ENCODE assay signal across 9 cellular contexts in genomic region chr18:55264108-55264507, GRCh38.
DNase-seq lines count a peak whose midpoint lies in the region; ATAC-seq, FAIRE-seq and TF ChIP-seq lines count a peak whose summit lies in the region.
"Had no signal": no experiment of that assay in that cellular context is flagged by ENCODE, and none has a peak within 500 bp of the region (broad histone marks: within the 10 kb centered on the region; RNA-seq: fewer than 3 reads in every experiment).

No MANE protein-coding gene starts in this region.

- H3K27ac Mint-ChIP-seq in brain = peak overlapping the region in 4 of 5 experiments; percentile 17 to 87 (median 66)
- no peak overlapping the region for H3K27ac Mint-ChIP-seq in activated CD4-positive, alpha-beta memory T cell treated with anti-CD3 and anti-CD28 coated beads for 36 hours

- no peak for FAIRE-seq in H54 (lab: Jason Lieb, UNC)

- peaks cover 95% of the 10 kb centered on the region for H3K36me3 Mint-ChIP-seq in brain
- no peaks in the 10 kb centered on the region for H3K36me3 Mint-ChIP-seq in activated CD4-positive, alpha-beta memory T cell treated with anti-CD3 and anti-CD28 coated beads for 36 hours

- no peak for TF ChIP-seq CTCF in brain (conservative IDR thresholded peaks at IDR 0.05)

- POLR2A ChIA-PET in activated CD4-positive, alpha-beta memory T cell treated with anti-CD3 and anti-CD28 coated beads for 36 hours (lab: Charles Lee) = no interaction called here

- intact Hi-C loops in activated CD4-positive, alpha-beta memory T cell treated with anti-CD3 and anti-CD28 coated beads for 36 hours (cut with micrococcal nuclease) = no loop called here

- H3K4me1 Mint-ChIP-seq in brain = peaks cover 41% of the 10 kb centered on the region
- H3K4me1 Mint-ChIP-seq in activated CD4-positive, alpha-beta memory T cell treated with anti-CD3 and anti-CD28 coated beads for 36 hours (ENCODE audit: low read depth) = no peaks in the 10 kb centered on the region

- CTCF ChIA-PET in activated CD4-positive, alpha-beta memory T cell treated with anti-CD3 and anti-CD28 coated beads for 36 hours (lab: Charles Lee) = interaction anchor here (1.0 kb wide), 1 partner anchor 29 kb away, joined by 3 read pairs; no protein-coding TSS in a partner anchor

- ATAC-seq in HG02759 (IDR thresholded peaks at IDR 0.05; ENCODE audit: unreplicated experiment) = no peak

- no peak for TF ChIP-seq POLR2A in H54 (IDR thresholded peaks at IDR 0.05; ENCODE audit: low read depth, low read length)
- no peak for TF ChIP-seq POLR2A in erythroblast (IDR thresholded peaks at IDR 0.05; ENCODE audit: low read length)

- peak; percentile 57 for DNase-seq in A172 (ENCODE audit: low spot score)
- DNase-seq in M059J (ENCODE audit: low read depth) = peak; percentile 31
- DNase-seq in lung microvascular endothelial cell (ENCODE audit: low read depth in 2 of 2) = peak; percentile 67 to 82
- no peak for DNase-seq in H54 (ENCODE audit: insufficient read length, low spot score)
- no peak for DNase-seq in erythroblast (lab: John Stamatoyannopoulos, UW)
- DNase-seq in activated CD4-positive, alpha-beta memory T cell treated with anti-CD3 and anti-CD28 coated beads for 36 hours = no peak
- DNase-seq: activated naive CD4-positive, alpha-beta T cell treated with anti-CD3 and anti-CD28 coated beads, Interleukin-2, amount 50 U/mL, for 16 hours had no signal

- H3K27me3 Mint-ChIP-seq in brain = no peaks in the 10 kb centered on the region
- no peaks in the 10 kb centered on the region for H3K27me3 Mint-ChIP-seq in activated CD4-positive, alpha-beta memory T cell treated with anti-CD3 and anti-CD28 coated beads for 36 hours

- H3K4me3 Mint-ChIP-seq in brain = no peak overlapping the region
- H3K4me3 Mint-ChIP-seq in activated CD4-positive, alpha-beta memory T cell treated with anti-CD3 and anti-CD28 coated beads for 36 hours = no peak overlapping the region

- H3K9me3 Mint-ChIP-seq in brain = no peaks in the 10 kb centered on the region
- H3K9me3 Mint-ChIP-seq in activated CD4-positive, alpha-beta memory T cell treated with anti-CD3 and anti-CD28 coated beads for 36 hours = no peaks in the 10 kb centered on the region

Comparison
In these comparisons a context has a peak if more than half of its experiments do, and no peak if none do; other contexts are left out.
1. DNase-seq: peak in A172 (single experiment), M059J (single experiment) and lung microvascular endothelial cell (2 of 2); none in H54 (single experiment), erythroblast (0 of 2) and activated CD4-positive, alpha-beta memory T cell treated with anti-CD3 and anti-CD28 coated beads for 36 hours (single experiment).